In the genomic region with DNA sequence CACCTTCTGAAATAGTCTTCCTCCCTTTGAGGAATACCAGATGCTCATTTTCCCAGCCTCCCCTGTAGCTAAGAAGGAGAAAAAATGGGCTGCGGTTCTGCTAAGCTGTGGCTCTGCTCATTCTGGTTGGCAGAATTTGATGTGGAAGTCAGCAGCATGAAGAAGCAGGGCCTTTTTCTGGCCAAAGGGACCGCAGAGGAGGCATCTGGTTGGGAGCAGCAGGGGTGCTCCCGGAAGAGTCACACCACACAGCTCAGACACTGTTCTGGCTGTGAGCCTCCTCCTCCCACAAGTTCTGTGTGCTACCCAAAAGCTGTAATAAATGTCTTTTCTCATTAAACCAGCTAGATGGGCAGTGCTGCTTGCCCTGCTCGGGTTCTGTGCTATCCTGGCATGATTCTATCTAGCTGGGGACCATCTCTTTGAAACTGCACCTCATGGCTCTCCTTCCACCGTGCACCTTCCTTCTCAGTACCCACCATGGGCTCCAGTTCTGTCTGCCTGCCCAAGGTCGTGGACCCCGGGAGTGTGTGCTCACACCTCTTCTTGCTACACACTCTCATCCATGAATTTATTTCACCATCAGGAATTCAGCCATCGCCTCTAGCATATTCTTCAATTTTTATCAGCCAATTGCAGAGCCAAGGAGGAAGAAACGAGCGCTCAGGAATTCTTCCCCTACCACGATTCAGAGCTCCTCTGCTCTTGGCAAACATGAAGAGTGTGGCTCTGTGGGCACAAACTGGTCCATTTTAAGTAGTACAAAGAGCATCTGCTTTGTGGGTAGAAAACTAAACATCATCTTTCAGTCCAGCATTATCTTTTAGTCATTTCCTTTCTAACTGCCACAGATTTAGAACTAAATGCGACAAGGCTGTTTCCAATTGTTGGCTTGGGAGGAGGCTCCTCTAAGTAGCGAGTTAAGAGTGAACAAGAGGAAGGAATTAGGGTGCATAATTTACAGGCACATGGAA, we compare ENCODE assay signal across 14 cellular contexts.
DNase-seq lines count a peak whose midpoint lies in the region; ATAC-seq and TF ChIP-seq lines count a peak whose summit lies in the region.
"Had no signal": no experiment of that assay in that cellular context is flagged by ENCODE, and none has a peak within 500 bp of the region (broad histone marks: within the 10 kb centered on the region; RNA-seq: fewer than 3 reads in every experiment).

No MANE protein-coding gene starts in this region.

- no peak overlapping the region for H3K27ac Mint-ChIP-seq in stimulated activated effector memory CD8-positive, alpha-beta T cell treated with anti-CD3 and anti-CD28 coated beads, Interleukin-12 subunit alpha, Interleukin-12 subunit beta, amount 100 ng/mL, for 72 hours
- H3K27ac Mint-ChIP-seq: CD4-positive, alpha-beta memory T cell; stimulated activated naive CD8-positive, alpha-beta T cell treated with anti-CD3 and anti-CD28 coated beads, Interleukin-15, Interleukin-2, amounts not matched to agents 100 ng/mL and 50 ng/mL, for 24 hours; T-helper 1 cell treated with Interleukin-12 subunit alpha and Interleukin-12 subunit beta and Interleukin-4 antibody, amounts not matched to agents 30 μg/mL and 1 μg/mL, for 36 hours had no signal

- CTCF ChIA-PET in HEK293T (lab: Yijun Ruan, JAX) = no interaction called here

- no peaks in the 10 kb centered on the region for H3K9me3 Mint-ChIP-seq in stimulated activated effector memory CD8-positive, alpha-beta T cell treated with anti-CD3 and anti-CD28 coated beads, Interleukin-12 subunit alpha, Interleukin-12 subunit beta, amount 100 ng/mL, for 72 hours
- H3K9me3 Mint-ChIP-seq: stimulated activated naive CD8-positive, alpha-beta T cell treated with anti-CD3 and anti-CD28 coated beads, Interleukin-15, Interleukin-2, amounts not matched to agents 100 ng/mL and 50 ng/mL, for 24 hours; T-helper 1 cell treated with Interleukin-12 subunit alpha and Interleukin-12 subunit beta and Interleukin-4 antibody, amounts not matched to agents 30 μg/mL and 1 μg/mL, for 36 hours had no signal

- no peaks in the 10 kb centered on the region for H3K36me3 Mint-ChIP-seq in stimulated activated effector memory CD8-positive, alpha-beta T cell treated with anti-CD3 and anti-CD28 coated beads, Interleukin-12 subunit alpha, Interleukin-12 subunit beta, amount 100 ng/mL, for 72 hours

- peak; percentile 68 for ATAC-seq in SK-N-SH treated with all-trans-retinoic acid at 6 μM for 48 hours
- ATAC-seq in stimulated activated effector memory CD8-positive, alpha-beta T cell treated with anti-CD3 and anti-CD28 coated beads, Interleukin-12 subunit alpha, Interleukin-12 subunit beta, amount 100 ng/mL, for 72 hours = no peak
- ATAC-seq: GM12878 had no signal

- POLR2A ChIA-PET in HEK293T (lab: Yijun Ruan, JAX) = no interaction called here

- no peak overlapping the region for H3K4me3 Mint-ChIP-seq in stimulated activated effector memory CD8-positive, alpha-beta T cell treated with anti-CD3 and anti-CD28 coated beads, Interleukin-12 subunit alpha, Interleukin-12 subunit beta, amount 100 ng/mL, for 72 hours
- H3K4me3 Mint-ChIP-seq: CD4-positive, alpha-beta memory T cell; stimulated activated naive CD8-positive, alpha-beta T cell treated with anti-CD3 and anti-CD28 coated beads, Interleukin-15, Interleukin-2, amounts not matched to agents 100 ng/mL and 50 ng/mL, for 24 hours; T-helper 1 cell treated with Interleukin-12 subunit alpha and Interleukin-12 subunit beta and Interleukin-4 antibody, amounts not matched to agents 30 μg/mL and 1 μg/mL, for 36 hours had no signal

- H3K4me1 Mint-ChIP-seq in stimulated activated effector memory CD8-positive, alpha-beta T cell treated with anti-CD3 and anti-CD28 coated beads, Interleukin-12 subunit alpha, Interleukin-12 subunit beta, amount 100 ng/mL, for 72 hours = no peaks in the 10 kb centered on the region
- H3K4me1 Mint-ChIP-seq: CD4-positive, alpha-beta memory T cell had no signal

- peak; percentile 57 for DNase-seq in CMK (ENCODE audit: low read depth)
- peak; percentile 54 for DNase-seq in fibroblast of gingiva (ENCODE audit: low read depth)
- peak; percentile 78 for DNase-seq in occipital lobe (lab: John Stamatoyannopoulos, UW)
- no peak for DNase-seq in T-helper 9 cell
- DNase-seq in OCI-M2 (lab: John Stamatoyannopoulos, UW; ENCODE audit: unreplicated experiment) = no peak
- DNase-seq in HEK293T (ENCODE audit: extremely low spot score) = no peak
- DNase-seq in stimulated activated effector memory CD8-positive, alpha-beta T cell treated with anti-CD3 and anti-CD28 coated beads, Interleukin-12 subunit alpha, Interleukin-12 subunit beta, amount 100 ng/mL, for 72 hours (ENCODE audit: low spot score in 2 of 2) = no peak
- DNase-seq: CD4-positive, alpha-beta memory T cell; NCI-H187 treated with DMSO at 0.1 percent for 48 hours; stimulated activated CD4-positive, alpha-beta T cell treated with anti-CD3 and anti-CD28 coated beads, Interleukin-1b, Interleukin-23, amount 100 ng/mL, for 48 hours had no signal

TF ChIP-seq in SK-N-SH treated with all-trans-retinoic acid at 6 μM for 48 hours, 23 proteins besides CTCF, POLR2A, EP300 and RAD21 (continues in another document):
- TF ChIP-seq ZNF8 (CRISPR knock-in tag; IDR thresholded peaks at IDR 0.05) (no peak), TCF4 (CRISPR knock-in tag; IDR thresholded peaks at IDR 0.05; ENCODE audit: borderline replicate concordance) (no peak), RARB (CRISPR knock-in tag; IDR thresholded peaks at IDR 0.05) (no peak), PPARA (CRISPR knock-in tag; IDR thresholded peaks at IDR 0.05; ENCODE audit: borderline replicate concordance) (no peak), ZFP3 (CRISPR knock-in tag; IDR thresholded peaks at IDR 0.05) (no peak), BACH2 (CRISPR knock-in tag; IDR thresholded peaks at IDR 0.05; ENCODE audit: borderline replicate concordance) (no peak), ZC3H10 (CRISPR knock-in tag; IDR thresholded peaks at IDR 0.05) (no peak), ZFP30 (CRISPR knock-in tag; IDR thresholded peaks at IDR 0.05) (no peak), SNAI2 (CRISPR knock-in tag; IDR thresholded peaks at IDR 0.05) (no peak)
- TF ChIP-seq, protein P1, sequence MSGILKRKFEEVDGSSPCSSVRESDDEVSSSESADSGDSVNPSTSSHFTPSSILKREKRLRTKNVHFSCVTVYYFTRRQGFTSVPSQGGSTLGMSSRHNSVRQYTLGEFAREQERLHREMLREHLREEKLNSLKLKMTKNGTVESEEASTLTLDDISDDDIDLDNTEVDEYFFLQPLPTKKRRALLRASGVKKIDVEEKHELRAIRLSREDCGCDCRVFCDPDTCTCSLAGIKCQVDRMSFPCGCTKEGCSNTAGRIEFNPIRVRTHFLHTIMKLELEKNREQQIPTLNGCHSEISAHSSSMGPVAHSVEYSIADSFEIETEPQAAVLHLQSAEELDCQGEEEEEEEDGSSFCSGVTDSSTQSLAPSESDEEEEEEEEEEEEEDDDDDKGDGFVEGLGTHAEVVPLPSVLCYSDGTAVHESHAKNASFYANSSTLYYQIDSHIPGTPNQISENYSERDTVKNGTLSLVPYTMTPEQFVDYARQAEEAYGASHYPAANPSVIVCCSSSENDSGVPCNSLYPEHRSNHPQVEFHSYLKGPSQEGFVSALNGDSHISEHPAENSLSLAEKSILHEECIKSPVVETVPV (CRISPR knock-in tag; IDR thresholded peaks at IDR 0.05) = no peak

TF ChIP-seq in HEK293T, 16 proteins besides CTCF, POLR2A, EP300 and RAD21:
- TF ChIP-seq ZNF384 (IDR thresholded peaks at IDR 0.05) (no peak), LEF1 (IDR thresholded peaks at IDR 0.05; ENCODE audit: borderline replicate concordance) (no peak), BHLHE40 (IDR thresholded peaks at IDR 0.05; ENCODE audit: borderline replicate concordance) (no peak), NFRKB (IDR thresholded peaks at IDR 0.05) (no peak), FOXK2 (IDR thresholded peaks at IDR 0.05) (no peak), SP1 (IDR thresholded peaks at IDR 0.05) (no peak), ARNT (IDR thresholded peaks at IDR 0.05) (no peak), L3MBTL2 (conservative IDR thresholded peaks at IDR 0.05) (no peak), FOXM1 (IDR thresholded peaks at IDR 0.05; ENCODE audit: borderline replicate concordance) (no peak), SUZ12 (IDR thresholded peaks at IDR 0.05) (no peak), ELF4 (IDR thresholded peaks at IDR 0.05) (no peak), PKNOX1 (IDR thresholded peaks at IDR 0.05) (no peak), FOXA1 (IDR thresholded peaks at IDR 0.05) (no peak), CTBP1 (IDR thresholded peaks at IDR 0.05; ENCODE audit: borderline replicate concordance) (no peak), HDGF (IDR thresholded peaks at IDR 0.05; ENCODE audit: borderline replicate concordance) (no peak), TARDBP (IDR thresholded peaks at IDR 0.05) (no peak)

Comparison
In these comparisons a context has a peak if more than half of its experiments do, and no peak if none do; other contexts are left out.
1. DNase-seq: peak in CMK (single experiment), fibroblast of gingiva (single experiment) and occipital lobe (single experiment); none in T-helper 9 cell (single experiment), OCI-M2 (single experiment), HEK293T (single experiment) and stimulated activated effector memory CD8-positive, alpha-beta T cell treated with anti-CD3 and anti-CD28 coated beads, Interleukin-12 subunit alpha, Interleukin-12 subunit beta, amount 100 ng/mL, for 72 hours (0 of 2).